8 cellular contexts compared by ENCODE assay signal in the genomic region with DNA sequence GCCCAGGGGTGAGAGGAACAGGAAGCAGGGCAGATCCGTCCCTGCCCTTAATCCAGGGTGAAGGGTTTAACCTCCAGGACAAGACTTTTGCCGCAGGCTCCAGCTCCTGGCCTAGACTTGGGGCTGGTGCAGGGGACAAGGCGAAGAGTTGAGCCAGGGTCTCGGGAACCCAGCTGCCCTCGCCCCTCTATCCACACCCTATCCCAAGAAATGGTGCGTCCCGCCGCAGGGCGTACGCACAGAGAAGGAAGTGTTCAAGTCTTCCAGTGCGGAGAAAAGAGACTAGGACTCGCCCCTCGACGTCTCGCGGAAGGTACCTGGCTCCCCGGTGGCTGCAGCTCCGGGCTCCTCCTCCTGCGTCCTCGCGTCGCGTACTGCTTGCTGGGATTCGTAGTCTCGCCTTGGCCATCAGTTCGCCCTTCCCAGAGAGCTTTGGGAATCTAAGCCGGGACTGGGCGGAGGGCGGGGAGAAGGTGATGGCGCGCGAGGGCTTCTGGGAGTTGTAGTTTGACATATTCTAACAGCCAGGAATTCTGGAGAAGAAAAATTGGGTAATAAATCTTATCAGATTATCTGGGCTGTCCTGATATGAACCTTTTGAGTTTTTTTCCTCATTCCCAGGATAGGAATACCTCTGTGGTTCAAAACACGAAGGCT. TPM values are rescaled to one million over a fixed set of nuclear protein-coding genes. Genes with fewer than 3 reads are reported as not detected.
DNase-seq lines count a peak whose midpoint lies in the region; ATAC-seq, FAIRE-seq and TF ChIP-seq lines count a peak whose summit lies in the region.

ZMAT5 (minus strand) TSS at position 376 of the 657 bp plus-strand sequence. CDS start 18,463 bp downstream, outside the sequence.

- H2BK5ac ChIP-seq in IMR-90 (ENCODE audit: low read depth, low read length, poor library complexity, severe bottlenecking), result peak within 1 kb of the TSS; percentile 98

- intact Hi-C loops in IMR-90 (cut with micrococcal nuclease) (no loop called here), endothelial cell of umbilical vein (cut with micrococcal nuclease) (loop anchor here (1.0 to 2.0 kb wide), 3 partner anchors 116 to 430 kb away; partner anchors contain the start of gene MTMR3)

- H3K4me3 ChIP-seq in IMR-90 (ENCODE audit: insufficient read depth, low read depth, low read length) (peak within 1 kb of the TSS; percentile 82), endothelial cell of umbilical vein (replicated peaks in 1 of 3; ENCODE audit: insufficient read depth in 1 of 3, low read depth in 1 of 3, low read length in 3 of 3) (peak within 1 kb of the TSS; percentile 44 to 98 (median 81))

- peak; percentile 96 for FAIRE-seq in endothelial cell of umbilical vein (lab: Jason Lieb, UNC)

- H3K27ac ChIP-seq in IMR-90 (ENCODE audit: insufficient read depth, low read length) (peak within 1 kb of the TSS; percentile 94), endothelial cell of umbilical vein (ENCODE audit: insufficient read depth, low read depth, low read length) (peak within 1 kb of the TSS; percentile 67)

- peaks cover 12% of the 10 kb centered on the region for H3K36me3 ChIP-seq in IMR-90 (ENCODE audit: control insufficient read depth, insufficient read depth, low read length)
- peaks cover 0 to 4% of the 10 kb centered on the region in 2 experiments for H3K36me3 ChIP-seq in endothelial cell of umbilical vein (ENCODE audit: control insufficient read depth in 2 of 2, extremely low read depth in 1 of 2, insufficient read depth in 2 of 2, low read length in 2 of 2)

- BruUV-seq in IMR-90 (replicated peaks; lab: Mats Ljungman, UMichigan), result no TSS peak
- TSS peak; percentile 51 for BruUV-seq in endothelial cell of umbilical vein (replicated peaks; lab: Mats Ljungman, UMichigan)

- H3K4me1 ChIP-seq in IMR-90 (ENCODE audit: control insufficient read depth, insufficient read depth, low read length) (peaks cover 4% of the 10 kb centered on the region; the same call in 1 of the 2 replicates), endothelial cell of umbilical vein (ENCODE audit: control insufficient read depth, extremely low read depth, insufficient read depth, low read length) (peaks cover 12% of the 10 kb centered on the region)

- H3K79me2 ChIP-seq in endothelial cell of umbilical vein (ENCODE audit: control insufficient read depth, insufficient read depth, low read length), result peaks cover 15% of the 10 kb centered on the region

- peak within 1 kb of the TSS; percentile 89 for H2BK120ac ChIP-seq in IMR-90 (ENCODE audit: low read depth, low read length)

- peak; percentile 97 for DNase-seq in D341Med (ENCODE audit: low spot score)
- peak; percentile 95 for DNase-seq in IMR-90
- DNase-seq in OCI-M1 (lab: John Stamatoyannopoulos, UW), result peak; percentile 98
- DNase-seq in activated T-cell treated with anti-CD3 and anti-CD28 coated beads for 24 hours (ENCODE audit: low read depth), result peak; percentile 89
- DNase-seq in endothelial cell of umbilical vein (ENCODE audit: low read depth, low spot score), result peak; percentile 96
- DNase-seq in midbrain (lab: John Stamatoyannopoulos, UW), result peak; percentile 95
- peak; percentile 72 to 79 for DNase-seq in stimulated activated CD8-positive, alpha-beta memory T cell treated with anti-CD3 and anti-CD28 coated beads, Interleukin-2, amount 100 ng/mL, for 1 hour (ENCODE audit: low read depth in 2 of 2)

- peaks cover 22 to 72% of the 10 kb centered on the region in 2 experiments for H3K79me1 ChIP-seq in IMR-90 (ENCODE audit: low read depth in 1 of 2, low read length in 2 of 2)

- peak within 1 kb of the TSS; percentile 98 for H2AK9ac ChIP-seq in IMR-90 (replicated peaks; ENCODE audit: low read depth, low read length, poor library complexity)

- peak within 1 kb of the TSS; percentile 89 to 99 for H4K8ac ChIP-seq in IMR-90 (ENCODE audit: low read depth in 2 of 2, low read length in 2 of 2)

- peak within 1 kb of the TSS; percentile 96 for H3K18ac ChIP-seq in IMR-90 (ENCODE audit: low read depth, low read length)

- peak within 1 kb of the TSS; percentile 98 for H2AK5ac ChIP-seq in IMR-90 (ENCODE audit: low read depth, low read length)

- peak within 1 kb of the TSS; percentile 99 for H3K4ac ChIP-seq in IMR-90 (ENCODE audit: low read depth, low read length)

- dilution Hi-C loops in IMR-90 (cut with HindIII; ENCODE audit: low sequenced_read_pairs, unreplicated experiment) (no loop called here), endothelial cell of umbilical vein (cut with MboI; ENCODE audit: extremely low pct_ligation_motif_present, low sequenced_read_pairs) (no loop called here)

- TF ChIP-seq POLR2A in IMR-90 (IDR thresholded peaks at IDR 0.05; ENCODE audit: low read depth, low read length), result peak; percentile 37; the same call in 1 of the 2 replicates
- peak; percentile 27 for TF ChIP-seq POLR2A in endothelial cell of umbilical vein (IDR thresholded peaks at IDR 0.05; ENCODE audit: low read depth, low read length)

- no peaks in the 10 kb centered on the region for H3K27me3 ChIP-seq in IMR-90 (ENCODE audit: control insufficient read depth, insufficient read depth, low read length)
- no peaks in the 10 kb centered on the region for H3K27me3 ChIP-seq in endothelial cell of umbilical vein (ENCODE audit: control insufficient read depth in 2 of 2, insufficient read depth in 2 of 2, low read length in 2 of 2)

- H2BK15ac ChIP-seq in IMR-90 (ENCODE audit: low read depth, low read length), result peak within 1 kb of the TSS; percentile 71; the same call in 2 of the 3 replicates

- peak within 1 kb of the TSS; percentile 82 for H3K56ac ChIP-seq in IMR-90 (ENCODE audit: extremely low read depth, insufficient read depth, low read length)

- H3K23ac ChIP-seq in IMR-90 (ENCODE audit: low read depth, low read length), result peak within 1 kb of the TSS; percentile 100

- TF ChIP-seq CTCF in IMR-90 (conservative IDR thresholded peaks at IDR 0.05; ENCODE audit: low read depth, low read length) (no peak), endothelial cell of umbilical vein (IDR thresholded peaks at IDR 0.05; ENCODE audit: extremely low read depth in 1 of 2, insufficient read depth in 1 of 2, low read depth in 1 of 2, low read length in 2 of 2) (no peak)

- H3K9me3 ChIP-seq in IMR-90 (ENCODE audit: control insufficient read depth, insufficient read depth, low read length) (no peaks in the 10 kb centered on the region), endothelial cell of umbilical vein (replicated peaks; ENCODE audit: control insufficient read depth, insufficient read depth, low read length) (no peaks in the 10 kb centered on the region)

- WGBS in IMR-90 (ENCODE audit: extremely low coverage in 2 of 2, insufficient read length in 1 of 2), 2 experiments, result 0% methylated on average over 4 of the region's 33 CpGs; no CpG with 5 or more reads in 1 of the 2 experiments

- peak within 1 kb of the TSS; percentile 38; the same call in 1 of the 2 replicates for H2BK20ac ChIP-seq in IMR-90 (ENCODE audit: low read depth, low read length)

- CTCF ChIA-PET in IMR-90 (lab: Yijun Ruan, JAX), result no interaction called here
- CTCF ChIA-PET in endothelial cell of umbilical vein (lab: Charles Lee), result interaction anchor here (0.7 to 1.8 kb wide), 6 partner anchors 9 to 322 kb away, joined by 3 to 10 read pairs (median 4); no protein-coding TSS in a partner anchor

- H3K9me1 ChIP-seq in IMR-90 (ENCODE audit: insufficient read depth, low read length), result peaks cover 9% of the 10 kb centered on the region
- H3K9me1 ChIP-seq in endothelial cell of umbilical vein (replicated peaks; ENCODE audit: control insufficient read depth, extremely low read depth, insufficient read depth, low read length), result no peaks in the 10 kb centered on the region

- H3K9ac ChIP-seq in IMR-90 (ENCODE audit: low read depth, low read length) (peak within 1 kb of the TSS; percentile 96), endothelial cell of umbilical vein (replicated peaks; ENCODE audit: extremely low read depth, insufficient read depth, low read length) (peak within 1 kb of the TSS; percentile 78)

- TF ChIP-seq RAD21 in IMR-90 (IDR thresholded peaks at IDR 0.05; ENCODE audit: low read length), result no peak

- H4K91ac ChIP-seq in IMR-90 (ENCODE audit: insufficient read depth, low read depth, low read length), result peak within 1 kb of the TSS; percentile 99

- POLR2A ChIA-PET in IMR-90 (lab: Charles Lee; ENCODE audit: unreplicated experiment), result no interaction called here
- POLR2A ChIA-PET in endothelial cell of umbilical vein (lab: Charles Lee), result interaction anchor here (0.6 to 1.0 kb wide), 4 partner anchors 9 to 182 kb away, joined by 3 to 6 read pairs (median 3); no protein-coding TSS in a partner anchor

- peaks cover 5% of the 10 kb centered on the region for H4K20me1 ChIP-seq in IMR-90 (ENCODE audit: insufficient read depth, low read length)
- no peaks in the 10 kb centered on the region for H4K20me1 ChIP-seq in endothelial cell of umbilical vein (replicated peaks; ENCODE audit: control insufficient read depth, extremely low read depth, insufficient read depth, low read length)

- ATAC-seq in GM21526 (IDR thresholded peaks at IDR 0.05; ENCODE audit: low FRiP score, unreplicated experiment), result peak; percentile 80
- ATAC-seq in IMR-90 (ENCODE audit: low read depth), result peak; percentile 99

- peak within 1 kb of the TSS; percentile 100 for H3K14ac ChIP-seq in IMR-90 (replicated peaks; ENCODE audit: low read depth, low read length)

- H3K4me2 ChIP-seq in IMR-90 (ENCODE audit: low read depth, low read length) (peak within 1 kb of the TSS; percentile 89), endothelial cell of umbilical vein (ENCODE audit: insufficient read depth, low read length) (peak within 1 kb of the TSS; percentile 88)

- peak within 1 kb of the TSS; percentile 99 for H2AFZ ChIP-seq in IMR-90 (replicated peaks; ENCODE audit: low read length, poor library complexity)
- peak within 1 kb of the TSS; percentile 74 for H2AFZ ChIP-seq in endothelial cell of umbilical vein (ENCODE audit: low read depth, low read length)

- in situ Hi-C loops in IMR-90 (cut with MboI; ENCODE audit: low sequenced_read_pairs), result no loop called here

- H4K5ac ChIP-seq in IMR-90 (ENCODE audit: low read depth, low read length), result peak within 1 kb of the TSS; percentile 99

TF ChIP-seq in endothelial cell of umbilical vein, 7 proteins besides CTCF, POLR2A, EP300 and RAD21 (continues in another document):
- TF ChIP-seq POLR2AphosphoS5 (IDR thresholded peaks at IDR 0.05; ENCODE audit: insufficient read depth, low read depth, low read length), result peak; percentile 45

RNA-seq across cellular contexts. Expression of gene ZMAT5, which starts in this region (rescaled TPM):
- total RNA-seq in IMR-90 (2012; rRNA removed), result 16.1 and 21.7 TPM in 2 replicates
- 31.8 and 33.7 TPM in 2 replicates for polyA plus RNA-seq in IMR-90 (2012; rRNA removed)
- 27.5 and 37.0 TPM in 2 replicates for polyA plus RNA-seq in IMR-90 (2012; cell fraction: cytosol; rRNA removed)
- 14.7 and 18.7 TPM in 2 replicates for polyA plus RNA-seq in IMR-90 (2012; cell fraction: nucleus; rRNA removed; ENCODE audit: low replicate concordance)
- total RNA-seq in endothelial cell of umbilical vein, result 23.1 and 24.9 TPM in 2 replicates
- polyA plus RNA-seq in endothelial cell of umbilical vein, result 43.6 and 54.8 TPM in 2 replicates
- polyA plus RNA-seq in endothelial cell of umbilical vein (2011; cell fraction: cytosol; rRNA removed), result 28.0 and 32.4 TPM in 2 replicates
- 12.6 and 14.8 TPM in 2 replicates for polyA plus RNA-seq in endothelial cell of umbilical vein (2011; cell fraction: nucleus; rRNA removed)
- polyA plus RNA-seq in endothelial cell of umbilical vein (2012), result 18.2 and 23.2 TPM in 2 replicates
- polyA minus RNA-seq in endothelial cell of umbilical vein, result 6.7 and 7.3 TPM in 2 replicates
- 1.6 TPM for polyA minus RNA-seq in endothelial cell of umbilical vein (2011; cell fraction: cytosol; rRNA and poly(A)+ RNA removed)
- polyA minus RNA-seq in endothelial cell of umbilical vein (2011; cell fraction: nucleus; rRNA and poly(A)+ RNA removed), result 2.7 and 3.0 TPM in 2 replicates

Comparison
In these comparisons a context has a peak if more than half of its experiments do, and no peak if none do; other contexts are left out.
1. Peak in every context shown above with its lines: DNase-seq, ATAC-seq, H3K4me3 ChIP-seq and H3K27ac ChIP-seq.